Comparison of ENCODE assay signal across 1 cellular context in the genomic region with DNA sequence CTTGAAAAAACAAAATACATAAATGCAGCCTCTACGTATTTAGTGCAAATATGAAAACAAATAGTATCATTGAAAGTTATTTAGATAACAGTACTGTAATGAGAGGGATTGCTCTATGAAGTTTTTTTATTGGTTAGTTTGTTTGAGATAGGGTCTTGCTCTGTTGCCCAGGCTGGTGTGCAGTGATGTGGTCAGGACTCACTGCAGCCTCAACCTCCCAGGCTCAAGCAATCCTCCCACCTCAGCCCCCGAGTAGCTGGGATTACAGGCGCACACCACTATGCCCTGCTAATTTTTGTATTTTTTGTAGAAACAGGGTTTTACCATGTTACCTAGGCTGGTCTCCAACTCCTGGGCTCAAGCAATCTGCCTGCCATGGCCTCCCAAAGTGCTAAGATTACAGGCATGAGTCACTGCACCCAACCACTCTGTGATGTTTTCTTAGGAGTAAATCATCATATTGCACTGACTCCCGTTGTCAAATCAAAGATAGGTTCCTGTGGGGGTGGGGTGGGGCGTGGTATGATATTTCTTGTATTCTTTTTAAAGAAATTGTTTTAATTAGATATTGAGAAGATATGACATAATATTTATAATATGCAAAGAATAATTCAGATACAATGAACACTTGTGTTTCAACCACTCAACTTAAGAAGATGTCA.
A peak's percentile ranks its signal among the peaks of the same experiment; 100 is the strongest.
TF ChIP-seq lines count a peak whose summit lies in the region.

No MANE protein-coding gene starts in this region.

TF ChIP-seq in K562, 482 proteins besides CTCF, POLR2A, EP300 and RAD21 (continued from another document and continues in another):
- TF ChIP-seq, protein P1, sequence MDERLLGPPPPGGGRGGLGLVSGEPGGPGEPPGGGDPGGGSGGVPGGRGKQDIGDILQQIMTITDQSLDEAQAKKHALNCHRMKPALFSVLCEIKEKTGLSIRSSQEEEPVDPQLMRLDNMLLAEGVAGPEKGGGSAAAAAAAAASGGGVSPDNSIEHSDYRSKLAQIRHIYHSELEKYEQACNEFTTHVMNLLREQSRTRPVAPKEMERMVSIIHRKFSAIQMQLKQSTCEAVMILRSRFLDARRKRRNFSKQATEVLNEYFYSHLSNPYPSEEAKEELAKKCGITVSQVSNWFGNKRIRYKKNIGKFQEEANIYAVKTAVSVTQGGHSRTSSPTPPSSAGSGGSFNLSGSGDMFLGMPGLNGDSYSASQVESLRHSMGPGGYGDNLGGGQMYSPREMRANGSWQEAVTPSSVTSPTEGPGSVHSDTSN (CRISPR knock-in tag; IDR thresholded peaks at IDR 0.05; ENCODE audit: low read depth): no peak
- TF ChIP-seq, protein P1 (tag; conservative IDR thresholded peaks at IDR 0.05; ENCODE audit: low read depth): peak; percentile 59
- peak in 1 of 2 experiments; percentile 29; a peak in 1 of 4 replicates for TF ChIP-seq RCOR1 (IDR thresholded peaks at IDR 0.05; ENCODE audit: borderline replicate concordance in 1 of 2, low read depth in 2 of 2, low read length in 2 of 2)
- TF ChIP-seq, protein P2, sequence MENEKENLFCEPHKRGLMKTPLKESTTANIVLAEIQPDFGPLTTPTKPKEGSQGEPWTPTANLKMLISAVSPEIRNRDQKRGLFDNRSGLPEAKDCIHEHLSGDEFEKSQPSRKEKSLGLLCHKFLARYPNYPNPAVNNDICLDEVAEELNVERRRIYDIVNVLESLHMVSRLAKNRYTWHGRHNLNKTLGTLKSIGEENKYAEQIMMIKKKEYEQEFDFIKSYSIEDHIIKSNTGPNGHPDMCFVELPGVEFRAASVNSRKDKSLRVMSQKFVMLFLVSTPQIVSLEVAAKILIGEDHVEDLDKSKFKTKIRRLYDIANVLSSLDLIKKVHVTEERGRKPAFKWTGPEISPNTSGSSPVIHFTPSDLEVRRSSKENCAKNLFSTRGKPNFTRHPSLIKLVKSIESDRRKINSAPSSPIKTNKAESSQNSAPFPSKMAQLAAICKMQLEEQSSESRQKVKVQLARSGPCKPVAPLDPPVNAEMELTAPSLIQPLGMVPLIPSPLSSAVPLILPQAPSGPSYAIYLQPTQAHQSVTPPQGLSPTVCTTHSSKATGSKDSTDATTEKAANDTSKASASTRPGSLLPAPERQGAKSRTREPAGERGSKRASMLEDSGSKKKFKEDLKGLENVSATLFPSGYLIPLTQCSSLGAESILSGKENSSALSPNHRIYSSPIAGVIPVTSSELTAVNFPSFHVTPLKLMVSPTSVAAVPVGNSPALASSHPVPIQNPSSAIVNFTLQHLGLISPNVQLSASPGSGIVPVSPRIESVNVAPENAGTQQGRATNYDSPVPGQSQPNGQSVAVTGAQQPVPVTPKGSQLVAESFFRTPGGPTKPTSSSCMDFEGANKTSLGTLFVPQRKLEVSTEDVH (IDR thresholded peaks at IDR 0.05; ENCODE audit: low read depth, partially characterized antibody): no peak
- peak; percentile 61 for TF ChIP-seq KDM1A (IDR thresholded peaks at IDR 0.05)
- no peak for TF ChIP-seq ZBTB1 (CRISPR knock-in tag; IDR thresholded peaks at IDR 0.05; ENCODE audit: borderline replicate concordance, low read depth)
- no peak for TF ChIP-seq ZNF165 (CRISPR knock-in tag; IDR thresholded peaks at IDR 0.05; ENCODE audit: borderline replicate concordance)
- TF ChIP-seq, protein P3, sequence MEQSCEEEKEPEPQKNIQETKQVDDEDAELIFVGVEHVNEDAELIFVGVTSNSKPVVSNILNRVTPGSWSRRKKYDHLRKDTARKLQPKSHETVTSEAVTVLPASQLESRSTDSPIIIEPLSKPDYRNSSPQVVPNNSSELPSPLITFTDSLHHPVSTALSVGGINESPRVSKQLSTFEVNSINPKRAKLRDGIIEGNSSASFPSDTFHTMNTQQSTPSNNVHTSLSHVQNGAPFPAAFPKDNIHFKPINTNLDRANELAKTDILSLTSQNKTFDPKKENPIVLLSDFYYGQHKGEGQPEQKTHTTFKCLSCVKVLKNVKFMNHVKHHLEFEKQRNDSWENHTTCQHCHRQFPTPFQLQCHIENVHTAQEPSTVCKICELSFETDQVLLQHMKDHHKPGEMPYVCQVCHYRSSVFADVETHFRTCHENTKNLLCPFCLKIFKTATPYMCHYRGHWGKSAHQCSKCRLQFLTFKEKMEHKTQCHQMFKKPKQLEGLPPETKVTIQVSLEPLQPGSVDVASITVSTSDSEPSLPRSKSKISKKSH (CRISPR knock-in tag; IDR thresholded peaks at IDR 0.05): no peak
- TF ChIP-seq GABPB2 (CRISPR knock-in tag; conservative IDR thresholded peaks at IDR 0.05): no peak
- no peak for TF ChIP-seq PHF20 (IDR thresholded peaks at IDR 0.05; ENCODE audit: partially characterized antibody)
- TF ChIP-seq HEY1 (CRISPR knock-in tag; IDR thresholded peaks at IDR 0.05; ENCODE audit: borderline replicate concordance): no peak
- TF ChIP-seq NFXL1 (CRISPR knock-in tag; IDR thresholded peaks at IDR 0.05): no peak
- no peak for TF ChIP-seq TAL1 (IDR thresholded peaks at IDR 0.05)
- TF ChIP-seq, protein P4, sequence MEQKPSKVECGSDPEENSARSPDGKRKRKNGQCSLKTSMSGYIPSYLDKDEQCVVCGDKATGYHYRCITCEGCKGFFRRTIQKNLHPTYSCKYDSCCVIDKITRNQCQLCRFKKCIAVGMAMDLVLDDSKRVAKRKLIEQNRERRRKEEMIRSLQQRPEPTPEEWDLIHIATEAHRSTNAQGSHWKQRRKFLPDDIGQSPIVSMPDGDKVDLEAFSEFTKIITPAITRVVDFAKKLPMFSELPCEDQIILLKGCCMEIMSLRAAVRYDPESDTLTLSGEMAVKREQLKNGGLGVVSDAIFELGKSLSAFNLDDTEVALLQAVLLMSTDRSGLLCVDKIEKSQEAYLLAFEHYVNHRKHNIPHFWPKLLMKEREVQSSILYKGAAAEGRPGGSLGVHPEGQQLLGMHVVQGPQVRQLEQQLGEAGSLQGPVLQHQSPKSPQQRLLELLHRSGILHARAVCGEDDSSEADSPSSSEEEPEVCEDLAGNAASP (IDR thresholded peaks at IDR 0.05): no peak
- TF ChIP-seq SMC3 (conservative IDR thresholded peaks at IDR 0.05; ENCODE audit: insufficient read depth, low read depth, low read length): no peak
- TF ChIP-seq RBM17 (IDR thresholded peaks at IDR 0.05; ENCODE audit: borderline replicate concordance, low read depth, low read length): no peak
- TF ChIP-seq, protein P5, sequence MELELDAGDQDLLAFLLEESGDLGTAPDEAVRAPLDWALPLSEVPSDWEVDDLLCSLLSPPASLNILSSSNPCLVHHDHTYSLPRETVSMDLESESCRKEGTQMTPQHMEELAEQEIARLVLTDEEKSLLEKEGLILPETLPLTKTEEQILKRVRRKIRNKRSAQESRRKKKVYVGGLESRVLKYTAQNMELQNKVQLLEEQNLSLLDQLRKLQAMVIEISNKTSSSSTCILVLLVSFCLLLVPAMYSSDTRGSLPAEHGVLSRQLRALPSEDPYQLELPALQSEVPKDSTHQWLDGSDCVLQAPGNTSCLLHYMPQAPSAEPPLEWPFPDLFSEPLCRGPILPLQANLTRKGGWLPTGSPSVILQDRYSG (tag; conservative IDR thresholded peaks at IDR 0.05; ENCODE audit: low read depth): no peak
- TF ChIP-seq ZNF644 (tag; IDR thresholded peaks at IDR 0.05; ENCODE audit: low read depth): no peak
- TF ChIP-seq, protein P6, sequence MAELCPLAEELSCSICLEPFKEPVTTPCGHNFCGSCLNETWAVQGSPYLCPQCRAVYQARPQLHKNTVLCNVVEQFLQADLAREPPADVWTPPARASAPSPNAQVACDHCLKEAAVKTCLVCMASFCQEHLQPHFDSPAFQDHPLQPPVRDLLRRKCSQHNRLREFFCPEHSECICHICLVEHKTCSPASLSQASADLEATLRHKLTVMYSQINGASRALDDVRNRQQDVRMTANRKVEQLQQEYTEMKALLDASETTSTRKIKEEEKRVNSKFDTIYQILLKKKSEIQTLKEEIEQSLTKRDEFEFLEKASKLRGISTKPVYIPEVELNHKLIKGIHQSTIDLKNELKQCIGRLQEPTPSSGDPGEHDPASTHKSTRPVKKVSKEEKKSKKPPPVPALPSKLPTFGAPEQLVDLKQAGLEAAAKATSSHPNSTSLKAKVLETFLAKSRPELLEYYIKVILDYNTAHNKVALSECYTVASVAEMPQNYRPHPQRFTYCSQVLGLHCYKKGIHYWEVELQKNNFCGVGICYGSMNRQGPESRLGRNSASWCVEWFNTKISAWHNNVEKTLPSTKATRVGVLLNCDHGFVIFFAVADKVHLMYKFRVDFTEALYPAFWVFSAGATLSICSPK (IDR thresholded peaks at IDR 0.05; ENCODE audit: borderline replicate concordance): no peak
- TF ChIP-seq FIP1L1 (IDR thresholded peaks at IDR 0.05; ENCODE audit: low read depth, low read length, poor library complexity, severe bottlenecking): no peak
- no peak for TF ChIP-seq ZNF197 (CRISPR knock-in tag; IDR thresholded peaks at IDR 0.05; ENCODE audit: low read depth)
- no peak for TF ChIP-seq CBX5 (IDR thresholded peaks at IDR 0.05; ENCODE audit: borderline replicate concordance, low read depth)
- TF ChIP-seq, protein P7, sequence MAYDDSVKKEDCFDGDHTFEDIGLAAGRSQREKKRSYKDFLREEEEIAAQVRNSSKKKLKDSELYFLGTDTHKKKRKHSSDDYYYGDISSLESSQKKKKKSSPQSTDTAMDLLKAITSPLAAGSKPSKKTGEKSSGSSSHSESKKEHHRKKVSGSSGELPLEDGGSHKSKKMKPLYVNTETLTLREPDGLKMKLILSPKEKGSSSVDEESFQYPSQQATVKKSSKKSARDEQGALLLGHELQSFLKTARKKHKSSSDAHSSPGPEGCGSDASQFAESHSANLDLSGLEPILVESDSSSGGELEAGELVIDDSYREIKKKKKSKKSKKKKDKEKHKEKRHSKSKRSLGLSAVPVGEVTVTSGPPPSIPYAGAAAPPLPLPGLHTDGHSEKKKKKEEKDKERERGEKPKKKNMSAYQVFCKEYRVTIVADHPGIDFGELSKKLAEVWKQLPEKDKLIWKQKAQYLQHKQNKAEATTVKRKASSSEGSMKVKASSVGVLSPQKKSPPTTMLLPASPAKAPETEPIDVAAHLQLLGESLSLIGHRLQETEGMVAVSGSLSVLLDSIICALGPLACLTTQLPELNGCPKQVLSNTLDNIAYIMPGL (CRISPR knock-in tag; IDR thresholded peaks at IDR 0.05): no peak
- no peak for TF ChIP-seq MAFK (IDR thresholded peaks at IDR 0.05; ENCODE audit: low read length)
- TF ChIP-seq HNRNPUL1 (IDR thresholded peaks at IDR 0.05; ENCODE audit: low read length): no peak
- TF ChIP-seq, protein P8, sequence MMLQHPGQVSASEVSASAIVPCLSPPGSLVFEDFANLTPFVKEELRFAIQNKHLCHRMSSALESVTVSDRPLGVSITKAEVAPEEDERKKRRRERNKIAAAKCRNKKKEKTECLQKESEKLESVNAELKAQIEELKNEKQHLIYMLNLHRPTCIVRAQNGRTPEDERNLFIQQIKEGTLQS (IDR thresholded peaks at IDR 0.05): peak; percentile 61; the same call in 1 of the 2 replicates
- TF ChIP-seq, protein P8 (CRISPR knock-in tag; conservative IDR thresholded peaks at IDR 0.05): no peak
- TF ChIP-seq ZNF143 (CRISPR knock-in tag; IDR thresholded peaks at IDR 0.05): no peak
- TF ChIP-seq KLF1 (tag; IDR thresholded peaks at IDR 0.05): no peak
- TF ChIP-seq FOSL1 (tag; conservative IDR thresholded peaks at IDR 0.05): peak; percentile 72
- no peak for TF ChIP-seq TBP (optimal IDR thresholded peaks at IDR 0.05; ENCODE audit: low read depth, low read length)
- no peak for TF ChIP-seq CBFB (CRISPR knock-in tag; IDR thresholded peaks at IDR 0.05)
- TF ChIP-seq CREM (IDR thresholded peaks at IDR 0.05; ENCODE audit: low read depth): no peak
- TF ChIP-seq TCF7 (IDR thresholded peaks at IDR 0.05; ENCODE audit: borderline replicate concordance): no peak
- TF ChIP-seq SMARCA4 (IDR thresholded peaks at IDR 0.05): 0 out of 2 replicates have a peak, but pooled peaks have one; percentile 27
- no peak for TF ChIP-seq ERF (CRISPR knock-in tag; IDR thresholded peaks at IDR 0.05)
- TF ChIP-seq, protein P9, sequence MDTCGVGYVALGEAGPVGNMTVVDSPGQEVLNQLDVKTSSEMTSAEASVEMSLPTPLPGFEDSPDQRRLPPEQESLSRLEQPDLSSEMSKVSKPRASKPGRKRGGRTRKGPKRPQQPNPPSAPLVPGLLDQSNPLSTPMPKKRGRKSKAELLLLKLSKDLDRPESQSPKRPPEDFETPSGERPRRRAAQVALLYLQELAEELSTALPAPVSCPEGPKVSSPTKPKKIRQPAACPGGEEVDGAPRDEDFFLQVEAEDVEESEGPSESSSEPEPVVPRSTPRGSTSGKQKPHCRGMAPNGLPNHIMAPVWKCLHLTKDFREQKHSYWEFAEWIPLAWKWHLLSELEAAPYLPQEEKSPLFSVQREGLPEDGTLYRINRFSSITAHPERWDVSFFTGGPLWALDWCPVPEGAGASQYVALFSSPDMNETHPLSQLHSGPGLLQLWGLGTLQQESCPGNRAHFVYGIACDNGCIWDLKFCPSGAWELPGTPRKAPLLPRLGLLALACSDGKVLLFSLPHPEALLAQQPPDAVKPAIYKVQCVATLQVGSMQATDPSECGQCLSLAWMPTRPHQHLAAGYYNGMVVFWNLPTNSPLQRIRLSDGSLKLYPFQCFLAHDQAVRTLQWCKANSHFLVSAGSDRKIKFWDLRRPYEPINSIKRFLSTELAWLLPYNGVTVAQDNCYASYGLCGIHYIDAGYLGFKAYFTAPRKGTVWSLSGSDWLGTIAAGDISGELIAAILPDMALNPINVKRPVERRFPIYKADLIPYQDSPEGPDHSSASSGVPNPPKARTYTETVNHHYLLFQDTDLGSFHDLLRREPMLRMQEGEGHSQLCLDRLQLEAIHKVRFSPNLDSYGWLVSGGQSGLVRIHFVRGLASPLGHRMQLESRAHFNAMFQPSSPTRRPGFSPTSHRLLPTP (IDR thresholded peaks at IDR 0.05; ENCODE audit: borderline replicate concordance, extremely low read depth, insufficient read length): no peak
- no peak for TF ChIP-seq SMAD3 (CRISPR knock-in tag; conservative IDR thresholded peaks at IDR 0.05)
- TF ChIP-seq, protein P10, sequence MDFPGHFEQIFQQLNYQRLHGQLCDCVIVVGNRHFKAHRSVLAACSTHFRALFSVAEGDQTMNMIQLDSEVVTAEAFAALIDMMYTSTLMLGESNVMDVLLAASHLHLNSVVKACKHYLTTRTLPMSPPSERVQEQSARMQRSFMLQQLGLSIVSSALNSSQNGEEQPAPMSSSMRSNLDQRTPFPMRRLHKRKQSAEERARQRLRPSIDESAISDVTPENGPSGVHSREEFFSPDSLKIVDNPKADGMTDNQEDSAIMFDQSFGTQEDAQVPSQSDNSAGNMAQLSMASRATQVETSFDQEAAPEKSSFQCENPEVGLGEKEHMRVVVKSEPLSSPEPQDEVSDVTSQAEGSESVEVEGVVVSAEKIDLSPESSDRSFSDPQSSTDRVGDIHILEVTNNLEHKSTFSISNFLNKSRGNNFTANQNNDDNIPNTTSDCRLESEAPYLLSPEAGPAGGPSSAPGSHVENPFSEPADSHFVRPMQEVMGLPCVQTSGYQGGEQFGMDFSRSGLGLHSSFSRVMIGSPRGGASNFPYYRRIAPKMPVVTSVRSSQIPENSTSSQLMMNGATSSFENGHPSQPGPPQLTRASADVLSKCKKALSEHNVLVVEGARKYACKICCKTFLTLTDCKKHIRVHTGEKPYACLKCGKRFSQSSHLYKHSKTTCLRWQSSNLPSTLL (IDR thresholded peaks at IDR 0.05): no peak
- no peak for TF ChIP-seq ZNF589 (CRISPR knock-in tag; IDR thresholded peaks at IDR 0.05; ENCODE audit: low read depth)
- no peak for TF ChIP-seq POLR2H (tag; IDR thresholded peaks at IDR 0.05; ENCODE audit: low read depth)
